ENCODE assay signal across 24 cellular contexts in the genomic region with DNA sequence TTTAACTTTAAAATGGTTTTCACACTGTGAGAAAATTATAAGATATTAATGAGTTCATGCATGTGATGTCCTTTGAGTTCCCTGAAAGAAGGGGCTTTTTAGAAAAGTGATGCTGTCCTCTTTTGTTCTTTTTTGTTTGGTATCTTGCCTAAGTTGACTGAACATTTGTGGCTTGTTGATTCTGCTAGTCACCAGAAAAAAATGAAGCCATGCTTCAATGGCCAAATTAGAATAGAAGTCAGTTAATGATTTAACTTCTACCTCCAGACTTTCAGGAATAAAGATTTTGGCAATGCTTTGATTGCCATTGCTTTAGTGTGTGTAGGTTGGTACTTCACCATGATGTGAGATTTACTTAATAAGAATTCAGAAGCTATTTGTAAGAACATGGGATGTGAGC.
A peak's percentile ranks its signal among the peaks of the same experiment; 100 is the strongest.
DNase-seq lines count a peak whose midpoint lies in the region; TF ChIP-seq lines count a peak whose summit lies in the region.
"Had no signal": no experiment of that assay in that cellular context is flagged by ENCODE, and none has a peak within 500 bp of the region (broad histone marks: within the 10 kb centered on the region; RNA-seq: fewer than 3 reads in every experiment).

No MANE protein-coding gene starts in this region.

- H3K9me3 ChIP-seq in smooth muscle cell (replicated peaks; ENCODE audit: low read depth), result no peaks in the 10 kb centered on the region
- H3K9me3 ChIP-seq: lower lobe of right lung, MG63 had no signal

- H3K79me2 ChIP-seq in smooth muscle cell (ENCODE audit: low read depth), result no peaks in the 10 kb centered on the region
- H3K79me2 ChIP-seq: parathyroid adenoma had no signal

- H2AFZ ChIP-seq in smooth muscle cell (ENCODE audit: low read depth), result no peak overlapping the region
- H2AFZ ChIP-seq: parathyroid adenoma had no signal

- H3K27me3 ChIP-seq in kidney epithelial cell (ENCODE audit: control insufficient read depth, insufficient read depth, low read length) (no peaks in the 10 kb centered on the region), smooth muscle cell (ENCODE audit: low read depth) (no peaks in the 10 kb centered on the region)
- H3K27me3 ChIP-seq: MG63 had no signal

- peaks cover 41% of the 10 kb centered on the region for H4K20me1 ChIP-seq in smooth muscle cell (ENCODE audit: low read depth)

- peak; percentile 37 for DNase-seq in DMS53 (lab: John Stamatoyannopoulos, UW)
- DNase-seq in DMS53 treated with DMSO at 0.1 percent for 48 hours (lab: John Stamatoyannopoulos, UW; ENCODE audit: unreplicated experiment), result no peak
- no peak for DNase-seq in chondrocyte (ENCODE audit: low spot score)
- peak; percentile 85 for DNase-seq in kidney epithelial cell (ENCODE audit: low read depth)
- no peak for DNase-seq in smooth muscle cell (lab: John Stamatoyannopoulos, UW; ENCODE audit: unreplicated experiment)
- DNase-seq in GOT3 (lab: John Stamatoyannopoulos, UW), result no peak
- DNase-seq in stimulated activated CD4-positive, alpha-beta T cell treated with anti-CD3 and anti-CD28 coated beads, Interleukin-4, amount 100 ng/mL, for 24 hours, result no peak
- no peak for DNase-seq in NCI-H226
- DNase-seq: activated CD4-positive, alpha-beta T cell treated with anti-CD3 and anti-CD28 coated beads, Interleukin-2, amount 50 U/mL, for 4 hours; amygdala; H9; lower lobe of right lung; MG63; NCI-H1436 treated with DMSO at 0.1 percent for 48 hours; NCI-H526 treated with DMSO at 0.1 percent for 48 hours; Right ventricle myocardium superior; stimulated activated CD4-positive, alpha-beta T cell treated with anti-CD3 and anti-CD28 coated beads, Interleukin-2, amount 100 ng/mL, for 48 hours; stimulated activated naive CD8-positive, alpha-beta T cell treated with anti-CD3 and anti-CD28 coated beads, Interleukin-15, amount 100 ng/mL, for 72 hours; T-helper 17 cell; WERI-Rb-1 had no signal

- H3K36me3 ChIP-seq in kidney epithelial cell (ENCODE audit: control insufficient read depth, insufficient read depth, low read length) (no peaks in the 10 kb centered on the region), smooth muscle cell (ENCODE audit: low read depth) (no peaks in the 10 kb centered on the region)
- H3K36me3 ChIP-seq: lower lobe of right lung, MG63, WERI-Rb-1 had no signal

- H3K4me1 ChIP-seq in smooth muscle cell (ENCODE audit: low read depth), result peaks cover 40% of the 10 kb centered on the region
- H3K4me1 ChIP-seq: lower lobe of right lung, parathyroid adenoma had no signal

- H3K9ac ChIP-seq in smooth muscle cell (ENCODE audit: low read depth), result no peak overlapping the region
- H3K9ac ChIP-seq: parathyroid adenoma had no signal

- H3K27ac Mint-ChIP-seq in chondrocyte (ENCODE audit: unreplicated experiment), result peak overlapping the region; percentile 28
- H3K27ac Mint-ChIP-seq: H9; stimulated activated naive CD8-positive, alpha-beta T cell treated with anti-CD3 and anti-CD28 coated beads, Interleukin-15, amount 100 ng/mL, for 72 hours; T-helper 17 cell; type B pancreatic cell had no signal

- peak overlapping the region; percentile 13 for H3K4me2 ChIP-seq in smooth muscle cell

- H3K36me3 Mint-ChIP-seq in chondrocyte (ENCODE audit: low read depth), result peaks cover 3% of the 10 kb centered on the region

- TF ChIP-seq CTCF in chondrocyte (IDR thresholded peaks at IDR 0.05) (no peak), kidney epithelial cell (IDR thresholded peaks at IDR 0.05; ENCODE audit: insufficient read depth, low read length, poor library complexity, severe bottlenecking) (no peak), smooth muscle cell (IDR thresholded peaks at IDR 0.05; ENCODE audit: borderline replicate concordance, insufficient read depth, poor library complexity, severe bottlenecking) (no peak)

- peak overlapping the region; percentile 98 for H3K27ac ChIP-seq in smooth muscle cell (ENCODE audit: low read depth)
- H3K27ac ChIP-seq: 22Rv1, lower lobe of right lung, parathyroid adenoma, skin epidermis, WERI-Rb-1 had no signal

- peaks cover 15% of the 10 kb centered on the region for H3F3A ChIP-seq in smooth muscle cell (ENCODE audit: low read depth)

- no peaks in the 10 kb centered on the region for H3K9me3 Mint-ChIP-seq in chondrocyte (ENCODE audit: low read depth)
- H3K9me3 Mint-ChIP-seq: H9; stimulated activated naive CD8-positive, alpha-beta T cell treated with anti-CD3 and anti-CD28 coated beads, Interleukin-15, amount 100 ng/mL, for 72 hours; type B pancreatic cell had no signal

- H3K4me3 Mint-ChIP-seq in chondrocyte (ENCODE audit: unreplicated experiment), result no peak overlapping the region
- H3K4me3 Mint-ChIP-seq: H9; stimulated activated naive CD8-positive, alpha-beta T cell treated with anti-CD3 and anti-CD28 coated beads, Interleukin-15, amount 100 ng/mL, for 72 hours; T-helper 17 cell; type B pancreatic cell had no signal

- H3K4me1 Mint-ChIP-seq in chondrocyte (ENCODE audit: low read depth), result peaks cover 41% of the 10 kb centered on the region

- no peaks in the 10 kb centered on the region for H3K27me3 Mint-ChIP-seq in chondrocyte (ENCODE audit: low read depth)
- H3K27me3 Mint-ChIP-seq: type B pancreatic cell had no signal

- H3K4me3 ChIP-seq in kidney epithelial cell (ENCODE audit: low read depth, low read length), result no peak overlapping the region
- no peak overlapping the region for H3K4me3 ChIP-seq in smooth muscle cell
- H3K4me3 ChIP-seq: lower lobe of right lung, MG63, skin epidermis had no signal

Comparison
In these comparisons a context has a peak if more than half of its experiments do, and no peak if none do; other contexts are left out.
1. DNase-seq: peak in DMS53 (single experiment) and kidney epithelial cell (single experiment); none in DMS53 treated with DMSO at 0.1 percent for 48 hours (single experiment), chondrocyte (single experiment), smooth muscle cell (single experiment), GOT3 (single experiment), stimulated activated CD4-positive, alpha-beta T cell treated with anti-CD3 and anti-CD28 coated beads, Interleukin-4, amount 100 ng/mL, for 24 hours (single experiment) and NCI-H226 (single experiment).